11 cellular contexts compared by ENCODE assay signal in genomic region chr7:50204576-50204975, GRCh38.
DNase-seq lines count a peak whose midpoint lies in the region; ATAC-seq and TF ChIP-seq lines count a peak whose summit lies in the region.
"Had no signal": no experiment of that assay in that cellular context is flagged by ENCODE, and none has a peak within 500 bp of the region (broad histone marks: within the 10 kb centered on the region; RNA-seq: fewer than 3 reads in every experiment).

No MANE protein-coding gene starts in this region.

- POLR2A ChIA-PET in A673 (lab: Charles Lee; ENCODE audit: low non-redundant PET) (no interaction called here), OCI-LY7 (lab: Charles Lee) (interaction anchor here (1.8 to 2.0 kb wide), 2 partner anchors 61 to 164 kb away, joined by 5 to 6 read pairs; no protein-coding TSS in a partner anchor)

- H3K4me3 ChIP-seq in A673 (ENCODE audit: low read depth, low read length, poor library complexity, severe bottlenecking) (no peak overlapping the region), BLaER1 (no peak overlapping the region), OCI-LY7 (ENCODE audit: low read depth, low read length, poor library complexity, severe bottlenecking) (no peak overlapping the region)
- H3K4me3 ChIP-seq: suprapubic skin had no signal

- H3K36me3 Mint-ChIP-seq in activated naive CD8-positive, alpha-beta T cell treated with anti-CD3 and anti-CD28 coated beads, Interleukin-2, amount 50 U/mL, for 24 hours (ENCODE audit: low read depth), result peaks cover 3% of the 10 kb centered on the region
- H3K36me3 Mint-ChIP-seq in CD14-positive monocyte (no peaks in the 10 kb centered on the region), chondrocyte (ENCODE audit: low read depth) (no peaks in the 10 kb centered on the region)

- DNase-seq in A673 (ENCODE audit: low spot score) (peak; percentile 17), OCI-LY7 (ENCODE audit: low spot score) (peak; percentile 30), CD14-positive monocyte (ENCODE audit: low spot score) (no peak), chondrocyte (ENCODE audit: low spot score) (no peak), Ammon's horn (ENCODE audit: low spot score) (no peak)
- DNase-seq in activated naive CD8-positive, alpha-beta T cell treated with anti-CD3 and anti-CD28 coated beads, Interleukin-2, amount 50 U/mL, for 24 hours, result no peak
- DNase-seq: NCI-H510A had no signal

- no TSS peak for BruUV-seq in A673 (replicated peaks; lab: Mats Ljungman, UMichigan)
- BruUV-seq in OCI-LY7 (replicated peaks; lab: Mats Ljungman, UMichigan), result no TSS peak

- H4K20me1 ChIP-seq in BLaER1, result no peaks in the 10 kb centered on the region
- no peaks in the 10 kb centered on the region for H4K20me1 ChIP-seq in OCI-LY7 (ENCODE audit: insufficient read depth, low read length)

- CTCF ChIA-PET in A673 (lab: Charles Lee) (no interaction called here), OCI-LY7 (lab: Charles Lee; ENCODE audit: unreplicated experiment) (no interaction called here)

- H3K36me3 ChIP-seq in A673 (ENCODE audit: insufficient read depth, low read length, poor library complexity, severe bottlenecking) (no peaks in the 10 kb centered on the region), BLaER1 (no peaks in the 10 kb centered on the region), OCI-LY7 (ENCODE audit: insufficient read depth, low read length) (no peaks in the 10 kb centered on the region)
- H3K36me3 ChIP-seq: suprapubic skin had no signal

- H3K4me1 Mint-ChIP-seq in activated naive CD8-positive, alpha-beta T cell treated with anti-CD3 and anti-CD28 coated beads, Interleukin-2, amount 50 U/mL, for 24 hours, result peaks cover 92% of the 10 kb centered on the region
- peaks cover 52% of the 10 kb centered on the region for H3K4me1 Mint-ChIP-seq in CD14-positive monocyte
- no peaks in the 10 kb centered on the region for H3K4me1 Mint-ChIP-seq in chondrocyte (ENCODE audit: low read depth)

- no peaks in the 10 kb centered on the region for H3K9me3 Mint-ChIP-seq in activated naive CD8-positive, alpha-beta T cell treated with anti-CD3 and anti-CD28 coated beads, Interleukin-2, amount 50 U/mL, for 24 hours
- no peaks in the 10 kb centered on the region for H3K9me3 Mint-ChIP-seq in CD14-positive monocyte
- no peaks in the 10 kb centered on the region for H3K9me3 Mint-ChIP-seq in chondrocyte (ENCODE audit: low read depth)
- H3K9me3 Mint-ChIP-seq: nephron progenitor cell had no signal

- TF ChIP-seq CTCF in A673 (conservative IDR thresholded peaks at IDR 0.05; ENCODE audit: low read depth, low read length) (no peak), OCI-LY7 (conservative IDR thresholded peaks at IDR 0.05; ENCODE audit: low read length) (no peak), CD14-positive monocyte (IDR thresholded peaks at IDR 0.05) (no peak), chondrocyte (IDR thresholded peaks at IDR 0.05) (no peak)

- no peaks in the 10 kb centered on the region for H3K4me1 ChIP-seq in A673 (ENCODE audit: insufficient read depth, low read length, poor library complexity, severe bottlenecking)
- peaks cover 96% of the 10 kb centered on the region for H3K4me1 ChIP-seq in BLaER1
- H3K4me1 ChIP-seq in OCI-LY7 (ENCODE audit: insufficient read depth, low read length, poor library complexity, severe bottlenecking), result peaks cover 44% of the 10 kb centered on the region

- intact Hi-C loops in A673 (cut with micrococcal nuclease; ENCODE audit: unreplicated experiment) (no loop called here), OCI-LY7 (cut with micrococcal nuclease; ENCODE audit: unreplicated experiment) (loop anchor here (2.0 kb wide), 1 partner anchor 428 kb away; no protein-coding TSS in a partner anchor), CD14-positive monocyte (cut with micrococcal nuclease) (loop anchor here (2.0 to 5.0 kb wide), 2 partner anchors 163 to 164 kb away; no protein-coding TSS in a partner anchor)

- no peaks in the 10 kb centered on the region for H3K9me3 ChIP-seq in A673 (ENCODE audit: low read depth, low read length, poor library complexity, severe bottlenecking)
- H3K9me3 ChIP-seq in BLaER1, result no peaks in the 10 kb centered on the region
- no peaks in the 10 kb centered on the region for H3K9me3 ChIP-seq in OCI-LY7 (ENCODE audit: low read length)
- H3K9me3 ChIP-seq: suprapubic skin had no signal

- H3K27ac Mint-ChIP-seq in activated naive CD8-positive, alpha-beta T cell treated with anti-CD3 and anti-CD28 coated beads, Interleukin-2, amount 50 U/mL, for 24 hours, result peak overlapping the region; percentile 47
- H3K27ac Mint-ChIP-seq in CD14-positive monocyte (no peak overlapping the region), chondrocyte (ENCODE audit: unreplicated experiment) (no peak overlapping the region)

- no peak for ATAC-seq in activated naive CD8-positive, alpha-beta T cell treated with anti-CD3 and anti-CD28 coated beads, Interleukin-2, amount 50 U/mL, for 24 hours

- H3K27ac ChIP-seq in A673 (ENCODE audit: low read depth, low read length, poor library complexity, severe bottlenecking) (no peak overlapping the region), BLaER1 (peak overlapping the region; percentile 67), OCI-LY7 (ENCODE audit: low read depth, low read length, poor library complexity, severe bottlenecking) (peak overlapping the region; percentile 12)
- H3K27ac ChIP-seq: C4-2B, suprapubic skin had no signal

- H3K79me2 ChIP-seq in OCI-LY7 (ENCODE audit: insufficient read depth, low read depth, low read length), result no peaks in the 10 kb centered on the region

- H2AFZ ChIP-seq in OCI-LY7 (ENCODE audit: low read length), result peak overlapping the region; percentile 57

- no peak overlapping the region for H3K4me3 Mint-ChIP-seq in activated naive CD8-positive, alpha-beta T cell treated with anti-CD3 and anti-CD28 coated beads, Interleukin-2, amount 50 U/mL, for 24 hours
- H3K4me3 Mint-ChIP-seq in CD14-positive monocyte (no peak overlapping the region), chondrocyte (ENCODE audit: unreplicated experiment) (no peak overlapping the region)
- H3K4me3 Mint-ChIP-seq: nephron progenitor cell had no signal

- no peaks in the 10 kb centered on the region for H3K9me2 ChIP-seq in OCI-LY7 (ENCODE audit: insufficient read depth, low read length)

- H3K27me3 ChIP-seq in A673 (replicated peaks; ENCODE audit: insufficient read depth, low read depth, low read length, poor library complexity) (no peaks in the 10 kb centered on the region), BLaER1 (no peaks in the 10 kb centered on the region)

- peak overlapping the region; percentile 8; the same call in 1 of the 2 replicates for H3K9ac ChIP-seq in BLaER1

- H3K4me2 ChIP-seq in BLaER1, result peak overlapping the region; percentile 68
- H3K4me2 ChIP-seq in OCI-LY7 (ENCODE audit: low read length), result peak overlapping the region; percentile 3; the same call in 1 of the 2 replicates

- H3K27me3 Mint-ChIP-seq in activated naive CD8-positive, alpha-beta T cell treated with anti-CD3 and anti-CD28 coated beads, Interleukin-2, amount 50 U/mL, for 24 hours, result no peaks in the 10 kb centered on the region
- H3K27me3 Mint-ChIP-seq in CD14-positive monocyte (ENCODE audit: low read depth in 3 of 3) (peaks cover 0 to 11% (median 0%) of the 10 kb centered on the region in 3 donors), chondrocyte (ENCODE audit: low read depth) (peaks cover 5% of the 10 kb centered on the region)

Comparison
In these comparisons a context has a peak if more than half of its experiments do, and no peak if none do; other contexts are left out.
1. DNase-seq: peak in A673 (single experiment) and OCI-LY7 (single experiment); none in activated naive CD8-positive, alpha-beta T cell treated with anti-CD3 and anti-CD28 coated beads, Interleukin-2, amount 50 U/mL, for 24 hours (single experiment), CD14-positive monocyte (single experiment), chondrocyte (single experiment) and Ammon's horn (single experiment).